Comparison of ENCODE assay signal across 13 cellular contexts in genomic region chr11:80816454-80816847, GRCh38.
DNase-seq lines count a peak whose midpoint lies in the region; ATAC-seq lines count a peak whose summit lies in the region.
"Had no signal": no experiment of that assay in that cellular context is flagged by ENCODE, and none has a peak within 500 bp of the region (broad histone marks: within the 10 kb centered on the region; RNA-seq: fewer than 3 reads in every experiment).

No MANE protein-coding gene starts in this region.

- no peak for DNase-seq in memory B cell (ENCODE audit: low spot score in 2 of 2)
- DNase-seq in activated T-helper 1 cell treated with anti-CD3 and anti-CD28 coated beads, Interleukin-12 subunit alpha, Interleukin-12 subunit beta, Interleukin-2, Interleukin-4 antibody, amounts not matched to agents 30 ng/mL and 10 ng/mL and 1 ng/mL, durations not matched to agents 14 hours and 24 hours and 36 hours (ENCODE audit: low spot score): no peak
- DNase-seq in NCI-H1930 (lab: John Stamatoyannopoulos, UW): no peak
- DNase-seq in NCI-H2227 treated with DMSO at 0.1 percent for 48 hours (lab: John Stamatoyannopoulos, UW): no peak
- DNase-seq in iPS-NIHi11 (ENCODE audit: low spot score): no peak
- DNase-seq: activated CD4-positive, alpha-beta T cell treated with anti-CD3 and anti-CD28 coated beads, Interleukin-2, amount 10 ng/mL, durations not matched to agents 7 days and 5 days; activated naive CD4-positive, alpha-beta T cell treated with anti-CD3 and anti-CD28 coated beads for 36 hours; islet precursor cell; KG1; NCI-H345 had no signal

- H3K9me3 Mint-ChIP-seq in memory B cell: peaks cover 1% of the 10 kb centered on the region
- H3K9me3 Mint-ChIP-seq in activated T-helper 1 cell treated with anti-CD3 and anti-CD28 coated beads, Interleukin-12 subunit alpha, Interleukin-12 subunit beta, Interleukin-2, Interleukin-4 antibody, amounts not matched to agents 30 ng/mL and 10 ng/mL and 1 ng/mL, durations not matched to agents 14 hours and 24 hours and 36 hours: peaks cover 12% of the 10 kb centered on the region

- ATAC-seq in GM19023 (IDR thresholded peaks at IDR 0.05; ENCODE audit: unreplicated experiment) (peak; percentile 35), GM21825 (IDR thresholded peaks at IDR 0.05; ENCODE audit: unreplicated experiment) (peak; percentile 35), HG03175 (IDR thresholded peaks at IDR 0.05; ENCODE audit: unreplicated experiment) (peak; percentile 46), memory B cell (ENCODE audit: low read depth) (peak; percentile 44)

- peaks cover 16% of the 10 kb centered on the region for H3K4me1 Mint-ChIP-seq in memory B cell
- H3K4me1 Mint-ChIP-seq in activated T-helper 1 cell treated with anti-CD3 and anti-CD28 coated beads, Interleukin-12 subunit alpha, Interleukin-12 subunit beta, Interleukin-2, Interleukin-4 antibody, amounts not matched to agents 30 ng/mL and 10 ng/mL and 1 ng/mL, durations not matched to agents 14 hours and 24 hours and 36 hours (ENCODE audit: low read depth): peaks cover 11% of the 10 kb centered on the region
- H3K4me1 Mint-ChIP-seq: activated CD4-positive, alpha-beta T cell treated with anti-CD3 and anti-CD28 coated beads, Interleukin-2, amount 10 ng/mL, durations not matched to agents 7 days and 5 days had no signal

- no peak overlapping the region for H3K4me3 Mint-ChIP-seq in memory B cell
- no peak overlapping the region for H3K4me3 Mint-ChIP-seq in activated T-helper 1 cell treated with anti-CD3 and anti-CD28 coated beads, Interleukin-12 subunit alpha, Interleukin-12 subunit beta, Interleukin-2, Interleukin-4 antibody, amounts not matched to agents 30 ng/mL and 10 ng/mL and 1 ng/mL, durations not matched to agents 14 hours and 24 hours and 36 hours
- H3K4me3 Mint-ChIP-seq: activated CD4-positive, alpha-beta T cell treated with anti-CD3 and anti-CD28 coated beads, Interleukin-2, amount 10 ng/mL, durations not matched to agents 7 days and 5 days; activated naive CD4-positive, alpha-beta T cell treated with anti-CD3 and anti-CD28 coated beads for 36 hours had no signal

- no peaks in the 10 kb centered on the region for H3K36me3 Mint-ChIP-seq in memory B cell
- H3K36me3 Mint-ChIP-seq in activated T-helper 1 cell treated with anti-CD3 and anti-CD28 coated beads, Interleukin-12 subunit alpha, Interleukin-12 subunit beta, Interleukin-2, Interleukin-4 antibody, amounts not matched to agents 30 ng/mL and 10 ng/mL and 1 ng/mL, durations not matched to agents 14 hours and 24 hours and 36 hours (ENCODE audit: low read depth): no peaks in the 10 kb centered on the region

- H3K27ac Mint-ChIP-seq in memory B cell: peak overlapping the region; percentile 77
- no peak overlapping the region for H3K27ac Mint-ChIP-seq in activated T-helper 1 cell treated with anti-CD3 and anti-CD28 coated beads, Interleukin-12 subunit alpha, Interleukin-12 subunit beta, Interleukin-2, Interleukin-4 antibody, amounts not matched to agents 30 ng/mL and 10 ng/mL and 1 ng/mL, durations not matched to agents 14 hours and 24 hours and 36 hours
- H3K27ac Mint-ChIP-seq: activated CD4-positive, alpha-beta T cell treated with anti-CD3 and anti-CD28 coated beads, Interleukin-2, amount 10 ng/mL, durations not matched to agents 7 days and 5 days; activated naive CD4-positive, alpha-beta T cell treated with anti-CD3 and anti-CD28 coated beads for 36 hours had no signal

- intact Hi-C loops in activated T-helper 1 cell treated with anti-CD3 and anti-CD28 coated beads, Interleukin-12 subunit alpha, Interleukin-12 subunit beta, Interleukin-2, Interleukin-4 antibody, amounts not matched to agents 30 ng/mL and 10 ng/mL and 1 ng/mL, durations not matched to agents 14 hours and 24 hours and 36 hours (cut with micrococcal nuclease): no loop called here

- no peaks in the 10 kb centered on the region for H3K27me3 Mint-ChIP-seq in memory B cell
- no peaks in the 10 kb centered on the region for H3K27me3 Mint-ChIP-seq in activated T-helper 1 cell treated with anti-CD3 and anti-CD28 coated beads, Interleukin-12 subunit alpha, Interleukin-12 subunit beta, Interleukin-2, Interleukin-4 antibody, amounts not matched to agents 30 ng/mL and 10 ng/mL and 1 ng/mL, durations not matched to agents 14 hours and 24 hours and 36 hours (ENCODE audit: insufficient read depth)
- H3K27me3 Mint-ChIP-seq: activated CD4-positive, alpha-beta T cell treated with anti-CD3 and anti-CD28 coated beads, Interleukin-2, amount 10 ng/mL, durations not matched to agents 7 days and 5 days had no signal
